ENCODE assay signal across 7 cellular contexts in genomic region chr10:99993994-99994689, GRCh38.
DNase-seq lines count a peak whose midpoint lies in the region; ATAC-seq lines count a peak whose summit lies in the region.

No MANE protein-coding gene starts in this region.

- H3K9me3 Mint-ChIP-seq in activated naive CD4-positive, alpha-beta T cell treated with anti-CD3 and anti-CD28 coated beads, Interleukin-2, amount 10 ng/mL, durations not matched to agents 7 days and 5 days = no peaks in the 10 kb centered on the region

- peak; percentile 18 to 49 for DNase-seq in SHP77 (lab: John Stamatoyannopoulos, UW)
- DNase-seq in activated naive CD4-positive, alpha-beta T cell treated with anti-CD3 and anti-CD28 coated beads, Interleukin-2, amount 10 ng/mL, durations not matched to agents 7 days and 5 days = peak; percentile 76
- peak; percentile 84 for DNase-seq in hepatic stellate cell (ENCODE audit: low spot score)
- peak; percentile 30 for DNase-seq in stimulated activated CD8-positive, alpha-beta memory T cell treated with anti-CD3 and anti-CD28 coated beads, Interleukin-12 subunit alpha, Interleukin-12 subunit beta, amount 100 ng/mL, for 1 hour (ENCODE audit: low read depth)
- DNase-seq in GOT3 (lab: John Stamatoyannopoulos, UW) = no peak

- CTCF ChIA-PET in activated naive CD4-positive, alpha-beta T cell treated with anti-CD3 and anti-CD28 coated beads, Interleukin-2, amount 10 ng/mL, durations not matched to agents 7 days and 5 days (lab: Charles Lee) = interaction anchor here (1.0 to 3.9 kb wide), 4 partner anchors 9 to 51 kb away, joined by 3 to 13 read pairs (median 6); partner anchors contain the start of gene DNMBP

- peak overlapping the region; percentile 11 for H3K4me3 Mint-ChIP-seq in activated naive CD4-positive, alpha-beta T cell treated with anti-CD3 and anti-CD28 coated beads, Interleukin-2, amount 10 ng/mL, durations not matched to agents 7 days and 5 days

- peak overlapping the region; percentile 79 for H3K27ac Mint-ChIP-seq in activated naive CD4-positive, alpha-beta T cell treated with anti-CD3 and anti-CD28 coated beads, Interleukin-2, amount 10 ng/mL, durations not matched to agents 7 days and 5 days

- H3K27me3 Mint-ChIP-seq in activated naive CD4-positive, alpha-beta T cell treated with anti-CD3 and anti-CD28 coated beads, Interleukin-2, amount 10 ng/mL, durations not matched to agents 7 days and 5 days = no peaks in the 10 kb centered on the region

- H3K4me1 Mint-ChIP-seq in activated naive CD4-positive, alpha-beta T cell treated with anti-CD3 and anti-CD28 coated beads, Interleukin-2, amount 10 ng/mL, durations not matched to agents 7 days and 5 days = peaks cover 26% of the 10 kb centered on the region

- H3K36me3 Mint-ChIP-seq in activated naive CD4-positive, alpha-beta T cell treated with anti-CD3 and anti-CD28 coated beads, Interleukin-2, amount 10 ng/mL, durations not matched to agents 7 days and 5 days = no peaks in the 10 kb centered on the region

- ATAC-seq in GM18519 (IDR thresholded peaks at IDR 0.05; ENCODE audit: low FRiP score, unreplicated experiment) = peak; percentile 84
- ATAC-seq in HG02885 (IDR thresholded peaks at IDR 0.05; ENCODE audit: poor library complexity, unreplicated experiment) = peak; percentile 89
